Comparison of ENCODE assay signal across 26 cellular contexts in the genomic region with DNA sequence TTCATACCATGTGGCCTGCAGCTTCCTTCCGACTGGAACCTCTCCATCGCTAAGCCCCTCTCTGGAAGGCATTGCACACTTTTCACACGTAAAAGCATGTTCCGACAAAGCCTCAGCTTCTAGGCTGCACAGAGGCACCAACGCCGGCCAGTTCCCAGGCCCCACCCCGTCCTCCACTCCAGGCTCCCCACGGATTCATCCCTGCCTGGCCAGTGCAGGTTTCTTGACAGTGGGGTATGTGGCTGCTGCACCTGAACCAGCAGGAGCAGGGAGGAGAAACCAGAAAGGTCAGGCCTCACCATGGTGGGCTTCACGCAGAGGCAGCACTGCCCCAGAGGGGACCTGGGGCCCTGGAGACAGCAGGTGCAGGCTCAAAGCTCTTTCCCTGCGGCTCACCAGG.
"Had no signal": no experiment of that assay in that cellular context is flagged by ENCODE, and none has a peak within 500 bp of the region (broad histone marks: within the 10 kb centered on the region; RNA-seq: fewer than 3 reads in every experiment).

No MANE protein-coding gene starts in this region.

- H3K9me3 ChIP-seq: colonic mucosa, esophagus muscularis mucosa, heart left ventricle, psoas muscle, suprapubic skin, tibial nerve had no signal

- DNase-seq: activated CD4-positive, alpha-beta memory T cell treated with anti-CD3 and anti-CD28 coated beads, Interleukin-2, amount 10 ng/mL, durations not matched to agents 7 days and 5 days; activated CD4-positive, alpha-beta T cell treated with anti-CD3 and anti-CD28 coated beads for 1 hour; activated CD4-positive, alpha-beta T cell treated with anti-CD3 and anti-CD28 coated beads, Interleukin-2, amount 10 ng/mL, durations not matched to agents 7 days and 5 days; activated CD8-positive, alpha-beta memory T cell treated with anti-CD3 and anti-CD28 coated beads, Interleukin-2, amount 50 U/mL, for 48 hours; activated naive CD4-positive, alpha-beta T cell; activated T-cell treated with anti-CD3 and anti-CD28 coated beads, Interleukin-2, amount 50 U/mL, for 48 hours; anterior cingulate cortex; cerebellar nuclear complex; colonic mucosa; effector memory CD8-positive, alpha-beta T cell; foreskin keratinocyte; naive B cell; nephron progenitor cell; nucleus accumbens; stimulated activated CD4-positive, alpha-beta T cell treated with anti-CD3 and anti-CD28 coated beads, Interleukin-1b, Interleukin-23, amount 100 ng/mL, for 48 hours; stimulated activated naive CD4-positive, alpha-beta T cell had no signal

- H3K27ac Mint-ChIP-seq: activated CD4-positive, alpha-beta memory T cell treated with anti-CD3 and anti-CD28 coated beads, Interleukin-2, amount 10 ng/mL, durations not matched to agents 7 days and 5 days; activated naive CD8-positive, alpha-beta T cell; effector memory CD8-positive, alpha-beta T cell; mesothelial cell of epicardium; naive B cell; nephron progenitor cell; WTC11 had no signal

- H3K27ac ChIP-seq: colonic mucosa, foreskin keratinocyte, parathyroid adenoma, psoas muscle, suprapubic skin had no signal

- H3K9me3 Mint-ChIP-seq: activated CD4-positive, alpha-beta memory T cell treated with anti-CD3 and anti-CD28 coated beads, Interleukin-2, amount 10 ng/mL, durations not matched to agents 7 days and 5 days; activated CD4-positive, alpha-beta T cell treated with anti-CD3 and anti-CD28 coated beads, Interleukin-2, amount 10 ng/mL, durations not matched to agents 7 days and 5 days; effector memory CD8-positive, alpha-beta T cell; mesothelial cell of epicardium; naive B cell; nephron progenitor cell; WTC11 had no signal

- ATAC-seq: effector memory CD8-positive, alpha-beta T cell; foreskin keratinocyte; psoas muscle; WTC11 had no signal

- H3K27me3 ChIP-seq: colonic mucosa, esophagus muscularis mucosa, foreskin keratinocyte, heart left ventricle, suprapubic skin, tibial nerve had no signal

- H3K4me1 ChIP-seq: colonic mucosa, foreskin keratinocyte, parathyroid adenoma had no signal

- H3K4me3 ChIP-seq: colonic mucosa, esophagus muscularis mucosa, heart left ventricle, psoas muscle, smooth muscle cell, suprapubic skin, tibial nerve had no signal

- H3K36me3 Mint-ChIP-seq: activated naive CD8-positive, alpha-beta T cell; mesothelial cell of epicardium; naive B cell; WTC11 had no signal
